Comparison of ENCODE assay signal across 1 cellular context in genomic region chr10:62784537-62784936, GRCh38. TPM values are rescaled to one million over a fixed set of nuclear protein-coding genes. Genes with fewer than 3 reads are reported as not detected.
"Had no signal": no experiment of that assay in that cellular context is flagged by ENCODE, and none has a peak within 500 bp of the region (broad histone marks: within the 10 kb centered on the region; RNA-seq: fewer than 3 reads in every experiment).

No MANE protein-coding gene starts in this region.

RNA-seq across cellular contexts. Expression of gene EGR2, which starts 31.6 kb away (rescaled TPM):
- total RNA-seq: SJSA1 had no signal
